Comparison of ENCODE assay signal across 12 cellular contexts in genomic region chr10:121158988-121159579, GRCh38.
A peak's percentile ranks its signal among the peaks of the same experiment; 100 is the strongest.
DNase-seq lines count a peak whose midpoint lies in the region; ATAC-seq and TF ChIP-seq lines count a peak whose summit lies in the region.
"Had no signal": no experiment of that assay in that cellular context is flagged by ENCODE, and none has a peak within 500 bp of the region (broad histone marks: within the 10 kb centered on the region; RNA-seq: fewer than 3 reads in every experiment).

No MANE protein-coding gene starts in this region.

- intact Hi-C loops in left lung (cut with DNase I), result no loop called here

- POLR2A ChIA-PET in HEK293T (lab: Yijun Ruan, JAX), result interaction anchor here (0.6 to 1.2 kb wide), 2 partner anchors 9 to 49 kb away, joined by 3 to 4 read pairs; no protein-coding TSS in a partner anchor

- no peaks in the 10 kb centered on the region for H3K79me1 ChIP-seq in mesendoderm (ENCODE audit: low read length)

- H3K18ac ChIP-seq in mesendoderm (ENCODE audit: low read length), result no peak overlapping the region

- H3K4me2 ChIP-seq in mesendoderm (ENCODE audit: low read length), result no peak overlapping the region

- TF ChIP-seq CTCF in left lung (IDR thresholded peaks at IDR 0.05), result no peak

- H3K9ac ChIP-seq in mesendoderm (ENCODE audit: low read length), result no peak overlapping the region

- no peak overlapping the region for H3K4me3 Mint-ChIP-seq in activated T-cell treated with anti-CD3 and anti-CD28 coated beads, Interleukin-2, amount 50 U/mL, for 72 hours
- no peak overlapping the region for H3K4me3 Mint-ChIP-seq in activated T-cell treated with anti-CD3 and anti-CD28 coated beads, Interleukin-2, amount 50 U/mL, for 24 hours
- H3K4me3 Mint-ChIP-seq in natural killer cell treated with Interleukin-12 subunit alpha and Interleukin-12 subunit beta and Interleukin-15 and Interleukin-18, amount 100 ng/mL, for 72 hours, result no peak overlapping the region

- no peak overlapping the region for H3K4ac ChIP-seq in mesendoderm (ENCODE audit: low read depth, low read length)

- no peak overlapping the region for H3K56ac ChIP-seq in mesendoderm (ENCODE audit: low read length)

- H3K4me1 ChIP-seq in left lung (no peaks in the 10 kb centered on the region), mesendoderm (ENCODE audit: control insufficient read depth, low read depth, low read length) (no peaks in the 10 kb centered on the region)

- no peaks in the 10 kb centered on the region for H3K27me3 ChIP-seq in left lung
- no peaks in the 10 kb centered on the region for H3K27me3 ChIP-seq in mesendoderm (ENCODE audit: insufficient read depth, low read length, poor library complexity)
- H3K27me3 ChIP-seq: thyroid gland had no signal

- no peaks in the 10 kb centered on the region for H3K79me2 ChIP-seq in mesendoderm (ENCODE audit: control insufficient read depth, insufficient read depth, low read length)

- no peak overlapping the region for H4K8ac ChIP-seq in mesendoderm (ENCODE audit: low read depth, low read length)

- no peak overlapping the region for H4K5ac ChIP-seq in mesendoderm (ENCODE audit: low read length)

- no peak overlapping the region for H2AK5ac ChIP-seq in mesendoderm (ENCODE audit: low read length)

- no peak overlapping the region for H3K23ac ChIP-seq in mesendoderm (ENCODE audit: low read length)

- H3K27ac Mint-ChIP-seq in activated T-cell treated with anti-CD3 and anti-CD28 coated beads, Interleukin-2, amount 50 U/mL, for 72 hours, result no peak overlapping the region
- no peak overlapping the region for H3K27ac Mint-ChIP-seq in activated T-cell treated with anti-CD3 and anti-CD28 coated beads, Interleukin-2, amount 50 U/mL, for 24 hours
- H3K27ac Mint-ChIP-seq in natural killer cell treated with Interleukin-12 subunit alpha and Interleukin-12 subunit beta and Interleukin-15 and Interleukin-18, amount 100 ng/mL, for 72 hours, result no peak overlapping the region

- H3K27ac ChIP-seq in left lung, result no peak overlapping the region
- H3K27ac ChIP-seq in mesendoderm (ENCODE audit: low read depth, low read length), result no peak overlapping the region
- H3K27ac ChIP-seq: thyroid gland had no signal

- peak in 1 of 2 donors; percentile 10 for DNase-seq in activated T-cell treated with anti-CD3 and anti-CD28 coated beads, Interleukin-2, amount 50 U/mL, for 72 hours
- DNase-seq in activated T-cell treated with anti-CD3 and anti-CD28 coated beads, Interleukin-2, amount 50 U/mL, for 24 hours, result no peak
- DNase-seq in RPMI7951 (ENCODE audit: low read depth), result peak; percentile 33
- DNase-seq in left lung, result peak in 1 of 2 donors; percentile 49
- DNase-seq in natural killer cell treated with Interleukin-12 subunit alpha and Interleukin-12 subunit beta and Interleukin-15 and Interleukin-18, amount 100 ng/mL, for 72 hours (ENCODE audit: low spot score), result no peak
- no peak for DNase-seq in D341Med (ENCODE audit: low spot score)
- no peak for DNase-seq in HEK293T (ENCODE audit: extremely low spot score)
- no peak for DNase-seq in mesendoderm
- DNase-seq: NCI-H446, thyroid gland had no signal

- H3K36me3 ChIP-seq in left lung, result no peaks in the 10 kb centered on the region
- no peaks in the 10 kb centered on the region for H3K36me3 ChIP-seq in mesendoderm (ENCODE audit: control insufficient read depth, insufficient read depth, low read length)
- H3K36me3 ChIP-seq: thyroid gland had no signal

- no peaks in the 10 kb centered on the region for H3K9me3 ChIP-seq in left lung
- H3K9me3 ChIP-seq: thyroid gland had no signal

- no peaks in the 10 kb centered on the region for H3K36me3 Mint-ChIP-seq in activated T-cell treated with anti-CD3 and anti-CD28 coated beads, Interleukin-2, amount 50 U/mL, for 72 hours (ENCODE audit: insufficient read depth in 2 of 2)
- no peaks in the 10 kb centered on the region for H3K36me3 Mint-ChIP-seq in activated T-cell treated with anti-CD3 and anti-CD28 coated beads, Interleukin-2, amount 50 U/mL, for 24 hours (ENCODE audit: low read depth)
- no peaks in the 10 kb centered on the region for H3K36me3 Mint-ChIP-seq in natural killer cell treated with Interleukin-12 subunit alpha and Interleukin-12 subunit beta and Interleukin-15 and Interleukin-18, amount 100 ng/mL, for 72 hours

- H3K4me3 ChIP-seq in left lung, result no peak overlapping the region
- H3K4me3 ChIP-seq in mesendoderm (ENCODE audit: low read length), result no peak overlapping the region
- H3K4me3 ChIP-seq: dorsolateral prefrontal cortex, skin epidermis, thyroid gland had no signal

- no peaks in the 10 kb centered on the region for H3K27me3 Mint-ChIP-seq in activated T-cell treated with anti-CD3 and anti-CD28 coated beads, Interleukin-2, amount 50 U/mL, for 72 hours (ENCODE audit: low read depth)
- no peaks in the 10 kb centered on the region for H3K27me3 Mint-ChIP-seq in activated T-cell treated with anti-CD3 and anti-CD28 coated beads, Interleukin-2, amount 50 U/mL, for 24 hours
- H3K27me3 Mint-ChIP-seq in natural killer cell treated with Interleukin-12 subunit alpha and Interleukin-12 subunit beta and Interleukin-15 and Interleukin-18, amount 100 ng/mL, for 72 hours, result peaks cover 3 to 7% of the 10 kb centered on the region in 2 donors

- no peak overlapping the region for H2BK5ac ChIP-seq in mesendoderm (ENCODE audit: low read length)

- H3K9me3 Mint-ChIP-seq in activated T-cell treated with anti-CD3 and anti-CD28 coated beads, Interleukin-2, amount 50 U/mL, for 72 hours, result peaks cover 3 to 10% of the 10 kb centered on the region in 2 donors
- H3K9me3 Mint-ChIP-seq in activated T-cell treated with anti-CD3 and anti-CD28 coated beads, Interleukin-2, amount 50 U/mL, for 24 hours, result peaks cover 11% of the 10 kb centered on the region
- peaks cover 4% of the 10 kb centered on the region for H3K9me3 Mint-ChIP-seq in natural killer cell treated with Interleukin-12 subunit alpha and Interleukin-12 subunit beta and Interleukin-15 and Interleukin-18, amount 100 ng/mL, for 72 hours

- no peaks in the 10 kb centered on the region for H3K4me1 Mint-ChIP-seq in activated T-cell treated with anti-CD3 and anti-CD28 coated beads, Interleukin-2, amount 50 U/mL, for 72 hours (ENCODE audit: low read depth)
- H3K4me1 Mint-ChIP-seq in activated T-cell treated with anti-CD3 and anti-CD28 coated beads, Interleukin-2, amount 50 U/mL, for 24 hours (ENCODE audit: low read depth), result peaks cover 4% of the 10 kb centered on the region
- H3K4me1 Mint-ChIP-seq in natural killer cell treated with Interleukin-12 subunit alpha and Interleukin-12 subunit beta and Interleukin-15 and Interleukin-18, amount 100 ng/mL, for 72 hours (ENCODE audit: low read depth in 2 of 2), result no peaks in the 10 kb centered on the region

- H2BK15ac ChIP-seq in mesendoderm (replicated peaks; ENCODE audit: low read depth), result no peak overlapping the region

- WGBS in mesendoderm (ENCODE audit: extremely low coverage, insufficient coverage, low lambda C conversion rate), result no CpG with 5 or more reads among the region's 2 CpGs

- CTCF ChIA-PET in HEK293T (lab: Yijun Ruan, JAX), result no interaction called here

- no peak overlapping the region for H2BK120ac ChIP-seq in mesendoderm (ENCODE audit: low read depth, low read length)

- peak; percentile 58 to 62 for ATAC-seq in activated T-cell treated with anti-CD3 and anti-CD28 coated beads, Interleukin-2, amount 50 U/mL, for 72 hours (replicated peaks in 1 of 2)
- peak; percentile 85 for ATAC-seq in left lung
- no peak for ATAC-seq in natural killer cell treated with Interleukin-12 subunit alpha and Interleukin-12 subunit beta and Interleukin-15 and Interleukin-18, amount 100 ng/mL, for 72 hours

TF ChIP-seq in HEK293T, 16 proteins besides CTCF, POLR2A, EP300 and RAD21:
- TF ChIP-seq SUZ12 (IDR thresholded peaks at IDR 0.05), result no peak
- no peak for TF ChIP-seq L3MBTL2 (conservative IDR thresholded peaks at IDR 0.05)
- TF ChIP-seq FOXA1 (IDR thresholded peaks at IDR 0.05), result no peak
- TF ChIP-seq FOXK2 (IDR thresholded peaks at IDR 0.05), result no peak
- TF ChIP-seq ARNT (IDR thresholded peaks at IDR 0.05), result no peak
- TF ChIP-seq CTBP1 (IDR thresholded peaks at IDR 0.05; ENCODE audit: borderline replicate concordance), result no peak
- TF ChIP-seq ELF4 (IDR thresholded peaks at IDR 0.05), result no peak

Comparison
In these comparisons a context has a peak if more than half of its experiments do, and no peak if none do; other contexts are left out.
1. ATAC-seq: peak in activated T-cell treated with anti-CD3 and anti-CD28 coated beads, Interleukin-2, amount 50 U/mL, for 72 hours (2 of 2) and left lung (single experiment); none in natural killer cell treated with Interleukin-12 subunit alpha and Interleukin-12 subunit beta and Interleukin-15 and Interleukin-18, amount 100 ng/mL, for 72 hours (0 of 2).